8 cellular contexts compared by ENCODE assay signal in the genomic region with DNA sequence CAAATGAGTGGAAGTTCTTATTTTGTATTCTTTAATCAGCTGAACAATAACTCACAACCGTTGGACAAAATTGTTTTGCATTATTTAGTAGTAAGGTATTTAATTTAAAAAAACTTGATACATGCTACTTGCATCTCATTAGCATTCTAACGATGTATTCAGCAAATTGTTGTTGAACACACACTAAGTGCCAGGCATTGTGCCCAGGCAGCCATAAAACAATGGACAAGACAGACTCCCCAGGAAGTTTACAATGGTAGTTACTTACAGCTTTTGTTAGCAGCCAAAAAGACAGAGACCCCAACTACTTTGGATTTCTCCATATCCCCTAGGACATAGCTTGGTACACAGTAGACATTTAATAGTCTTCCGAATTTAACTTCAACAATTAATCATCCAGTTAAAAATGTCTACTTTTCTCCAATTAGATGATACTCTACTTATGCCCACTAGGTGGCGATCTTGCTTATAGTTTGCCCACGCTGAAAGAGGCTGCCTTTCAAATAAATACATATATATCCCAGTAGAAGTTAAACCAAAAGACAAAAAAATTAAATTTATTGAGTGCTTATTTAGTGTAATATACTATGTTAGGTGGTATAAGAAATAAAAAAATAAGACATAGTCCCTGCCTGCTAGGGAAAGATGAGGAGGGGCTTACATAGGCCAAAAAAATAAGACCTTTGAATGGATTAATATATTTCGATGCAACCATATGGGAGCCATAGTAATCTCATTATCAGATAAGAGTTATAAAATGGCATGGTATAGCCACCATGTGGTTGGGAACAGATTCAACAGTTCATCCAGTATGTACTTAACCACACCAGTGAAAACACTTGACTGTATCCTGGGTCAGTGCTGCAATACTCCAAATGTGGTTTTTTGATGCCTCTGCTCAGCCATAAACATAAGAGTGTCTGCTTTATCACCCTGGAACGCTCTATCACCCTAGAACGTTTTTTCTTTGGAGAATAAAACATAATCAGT. TPM values are rescaled to one million over a fixed set of nuclear protein-coding genes. Genes with fewer than 3 reads are reported as not detected.
DNase-seq lines count a peak whose midpoint lies in the region; ATAC-seq and TF ChIP-seq lines count a peak whose summit lies in the region.

No MANE protein-coding gene starts in this region.

- CTCF ChIA-PET in OCI-LY7 (lab: Charles Lee; ENCODE audit: unreplicated experiment) = no interaction called here

- no peaks in the 10 kb centered on the region for H4K20me1 ChIP-seq in OCI-LY7 (ENCODE audit: insufficient read depth, low read length)

- no peak for TF ChIP-seq EP300 in Ishikawa (IDR thresholded peaks at IDR 0.05; ENCODE audit: borderline replicate concordance)

- no peak for ATAC-seq in GM18867 (IDR thresholded peaks at IDR 0.05; ENCODE audit: unreplicated experiment)

- H3K79me1 ChIP-seq in mesenchymal stem cell (replicated peaks; ENCODE audit: low read length, poor library complexity, severe bottlenecking) = peaks cover 8% of the 10 kb centered on the region

- H3K27me3 ChIP-seq in mesenchymal stem cell (ENCODE audit: control insufficient read depth in 1 of 2, insufficient read depth in 1 of 2, low read length in 2 of 2) = peaks cover 0 to 15% of the 10 kb centered on the region in 2 experiments

- H3K14ac ChIP-seq in mesenchymal stem cell (ENCODE audit: low read length in 2 of 2) = no peak overlapping the region

- POLR2A ChIA-PET in OCI-LY7 (lab: Charles Lee) = interaction anchor here (0.7 kb wide), 2 partner anchors 36 to 117 kb away, joined by 3 read pairs; no protein-coding TSS in a partner anchor

- H3K36me3 ChIP-seq in OCI-LY7 (ENCODE audit: insufficient read depth, low read length) (no peaks in the 10 kb centered on the region), mesenchymal stem cell (ENCODE audit: control insufficient read depth in 1 of 2, insufficient read depth in 2 of 2, low read depth in 1 of 2, low read length in 2 of 2) (no peaks in the 10 kb centered on the region)

- TF ChIP-seq CTCF in OCI-LY7 (conservative IDR thresholded peaks at IDR 0.05; ENCODE audit: low read length) (peak; percentile 98), choroid plexus epithelial cell (conservative IDR thresholded peaks at IDR 0.05; ENCODE audit: low read depth, low read length) (peak; percentile 67)

- H3K23ac ChIP-seq in mesenchymal stem cell (ENCODE audit: low read length in 2 of 2) = no peak overlapping the region

- H2BK5ac ChIP-seq in mesenchymal stem cell (ENCODE audit: low read depth, low read length, poor library complexity, severe bottlenecking) = no peak overlapping the region

- no peak overlapping the region for H3K4ac ChIP-seq in mesenchymal stem cell (ENCODE audit: low read depth in 1 of 2, low read length in 2 of 2)

- peak overlapping the region; percentile 39 for H3K9ac ChIP-seq in mesenchymal stem cell (ENCODE audit: low read length)

- H3K4me2 ChIP-seq in OCI-LY7 (ENCODE audit: low read length) (no peak overlapping the region), mesenchymal stem cell (ENCODE audit: low read length, poor library complexity, severe bottlenecking) (no peak overlapping the region)

- H3K27ac ChIP-seq in OCI-LY7 (ENCODE audit: low read depth, low read length, poor library complexity, severe bottlenecking) (no peak overlapping the region), mesenchymal stem cell (ENCODE audit: low read length, poor library complexity, severe bottlenecking) (no peak overlapping the region)

- H2BK12ac ChIP-seq in mesenchymal stem cell (ENCODE audit: low read length in 2 of 2) = no peak overlapping the region

- whole genome bisulfite sequencing in mesenchymal stem cell = 0% methylated on average over 4 of the region's 8 CpGs

- H2BK120ac ChIP-seq in mesenchymal stem cell (ENCODE audit: low read depth, low read length) = no peak overlapping the region

- BruUV-seq in OCI-LY7 (replicated peaks; lab: Mats Ljungman, UMichigan) = no TSS peak

- DNase-seq in activated CD4-positive, alpha-beta T cell treated with anti-CD3 and anti-CD28 coated beads for 48 hours = peak; percentile 6
- no peak for DNase-seq in activated CD4-positive, alpha-beta T cell treated with anti-CD3 and anti-CD28 coated beads, Interleukin-2, amount 50 U/mL, for 48 hours
- peak; percentile 58 for DNase-seq in OCI-LY7 (ENCODE audit: low spot score)
- DNase-seq in choroid plexus epithelial cell (ENCODE audit: low read depth) = peak; percentile 80
- peak; percentile 86 for DNase-seq in mesenchymal stem cell
- DNase-seq in posterior vena cava (ENCODE audit: low spot score) = no peak

- intact Hi-C loops in OCI-LY7 (cut with micrococcal nuclease; ENCODE audit: unreplicated experiment) = loop anchor here (1.0 to 2.0 kb wide), 3 partner anchors 207 to 650 kb away; no protein-coding TSS in a partner anchor
- intact Hi-C loops in posterior vena cava (cut with DNase I) = loop anchor here (2.0 to 10.0 kb wide), 6 partner anchors 46 to 649 kb away; partner anchors contain the start of gene TRIM44 (in 1 of the 2)

- H2AK5ac ChIP-seq in mesenchymal stem cell (ENCODE audit: low read length, severe bottlenecking) = peak overlapping the region; percentile 86

- no peaks in the 10 kb centered on the region for H3K79me2 ChIP-seq in OCI-LY7 (ENCODE audit: insufficient read depth, low read depth, low read length)

- no peak overlapping the region for H2BK15ac ChIP-seq in mesenchymal stem cell (ENCODE audit: low read depth, poor library complexity, severe bottlenecking)

- no peak overlapping the region for H4K91ac ChIP-seq in mesenchymal stem cell (ENCODE audit: low read length)

- no peak overlapping the region for H3K18ac ChIP-seq in mesenchymal stem cell (ENCODE audit: low read depth in 1 of 2, low read length in 2 of 2)

- no peak overlapping the region for H4K8ac ChIP-seq in mesenchymal stem cell (ENCODE audit: low read length)

- H3K4me3 ChIP-seq in OCI-LY7 (ENCODE audit: low read depth, low read length, poor library complexity, severe bottlenecking) (no peak overlapping the region), choroid plexus epithelial cell (ENCODE audit: low read depth, low read length) (no peak overlapping the region), mesenchymal stem cell (ENCODE audit: insufficient read depth in 1 of 2, low read depth in 1 of 2, low read length in 2 of 2) (no peak overlapping the region)

- no peaks in the 10 kb centered on the region for H3K9me2 ChIP-seq in OCI-LY7 (ENCODE audit: insufficient read depth, low read length)

- H3K4me1 ChIP-seq in OCI-LY7 (ENCODE audit: insufficient read depth, low read length, poor library complexity, severe bottlenecking) = no peaks in the 10 kb centered on the region
- peaks cover 14% of the 10 kb centered on the region for H3K4me1 ChIP-seq in mesenchymal stem cell (ENCODE audit: control insufficient read depth, insufficient read depth, low read depth, low read length)

- no peak overlapping the region for H2AFZ ChIP-seq in OCI-LY7 (ENCODE audit: low read length)
- no peak overlapping the region for H2AFZ ChIP-seq in mesenchymal stem cell (ENCODE audit: low read depth, low read length)

- TF ChIP-seq RAD21 in Ishikawa (IDR thresholded peaks at IDR 0.05; ENCODE audit: low read depth) = peak; percentile 88

- H3K9me3 ChIP-seq in OCI-LY7 (ENCODE audit: low read length) = no peaks in the 10 kb centered on the region
- no peaks in the 10 kb centered on the region for H3K9me3 ChIP-seq in mesenchymal stem cell (ENCODE audit: control insufficient read depth, low read length)

TF ChIP-seq in Ishikawa, 13 proteins besides CTCF, POLR2A, EP300 and RAD21:
- TF ChIP-seq FOXM1 (IDR thresholded peaks at IDR 0.05; ENCODE audit: borderline replicate concordance, low read depth) (0 out of 2 replicates have a peak, but pooled peaks have one; percentile 9), EGR1 (IDR thresholded peaks at IDR 0.05) (no peak)

RNA-seq across cellular contexts. Expression of gene FJX1, which starts 2.1 kb away (rescaled TPM):
- total RNA-seq in OCI-LY7 (2014; rRNA removed; shearing (Covaris generic)) = not detected in 2 replicates
- total RNA-seq in OCI-LY7 (2022) (0.63 and 1.2 TPM in 2 replicates), posterior vena cava (10 to 100 TPM in 1 of 2 donors, 1 to 10 TPM in 1; 5.8 to 11.2 TPM)
- polyA plus RNA-seq in mesenchymal stem cell (2013, experiment 1 of 2) = 6.1 TPM
- 6.3 TPM for polyA plus RNA-seq in mesenchymal stem cell (2013, experiment 2 of 2)

RNA-seq across cellular contexts. Expression of gene TRIM44, which starts 46.4 kb away (rescaled TPM):
- total RNA-seq in OCI-LY7 (2014; rRNA removed; shearing (Covaris generic)) = 5.9 and 11.3 TPM in 2 replicates
- 19.9 and 30.0 TPM in 2 replicates for total RNA-seq in OCI-LY7 (2022)
- polyA plus RNA-seq in mesenchymal stem cell (2013, experiment 1 of 2) = 21.4 TPM
- 23.4 TPM for polyA plus RNA-seq in mesenchymal stem cell (2013, experiment 2 of 2)
- total RNA-seq in posterior vena cava = 10 to 100 TPM; 56.5 to 67.6 TPM

Comparison
In these comparisons a context has a peak if more than half of its experiments do, and no peak if none do; other contexts are left out.
1. DNase-seq: peak in activated CD4-positive, alpha-beta T cell treated with anti-CD3 and anti-CD28 coated beads for 48 hours (single experiment), OCI-LY7 (single experiment), choroid plexus epithelial cell (single experiment) and mesenchymal stem cell (single experiment); none in activated CD4-positive, alpha-beta T cell treated with anti-CD3 and anti-CD28 coated beads, Interleukin-2, amount 50 U/mL, for 48 hours (0 of 2) and posterior vena cava (single experiment).